26 cellular contexts compared by ENCODE assay signal in genomic region chr6:43895656-43896055, GRCh38.
"Had no signal": no experiment of that assay in that cellular context is flagged by ENCODE, and none has a peak within 500 bp of the region (broad histone marks: within the 10 kb centered on the region; RNA-seq: fewer than 3 reads in every experiment).

No MANE protein-coding gene starts in this region.

- FAIRE-seq: RCC 7860 had no signal

- H3K4me2 ChIP-seq: PC-9 had no signal

- H3K27ac ChIP-seq: PC-9, RWPE1, SJCRH30, SK-N-MC had no signal

- H3K27me3 ChIP-seq: SJCRH30 had no signal

- H3K36me3 Mint-ChIP-seq: T-cell had no signal

- DNase-seq: Karpas-422, MM.1S, MV-4-11, NCI-H1092, NCI-H1105, NCI-H1417 treated with DMSO at 0.1 percent for 48 hours, NCI-H1436 treated with DMSO at 0.1 percent for 48 hours, NCI-H1694 treated with DMSO at 0.1 percent for 48 hours, NCI-H187 treated with DMSO at 0.1 percent for 48 hours, NCI-H2029, NCI-H2081, NCI-H2171, NCI-H226, NCI-H510A, NCI-H524, NCI-H526, NCI-H69, NCI-H774, PC-9, SHP77, SIG-M5, SJCRH30, T-cell had no signal

- H3K4me3 ChIP-seq: PC-9, SJCRH30, SK-N-MC had no signal

- H3K36me3 ChIP-seq: SJCRH30 had no signal

- H3K4me3 Mint-ChIP-seq: T-cell had no signal

- H2AFZ ChIP-seq: PC-9 had no signal

- H3K9me3 ChIP-seq: SJCRH30 had no signal

- H3K27ac Mint-ChIP-seq: T-cell had no signal
